Comparison of ENCODE assay signal across 8 cellular contexts in genomic region chr19:4814625-4815425, GRCh38. TPM values are rescaled to one million over a fixed set of nuclear protein-coding genes. Genes with fewer than 3 reads are reported as not detected.
DNase-seq lines count a peak whose midpoint lies in the region; ATAC-seq, FAIRE-seq and TF ChIP-seq lines count a peak whose summit lies in the region.

No MANE protein-coding gene starts in this region.

- SMC1A ChIA-PET in GM12878 (lab: Charles Lee; ENCODE audit: uncharacterized antibody, unreplicated experiment) = interaction anchor here (1.5 to 9.1 kb wide), 3 partner anchors 14 to 96 kb away, joined by 3 to 176 read pairs (median 30); no protein-coding TSS in a partner anchor

- no TSS peak for BruUV-seq in HCT116 (replicated peaks; lab: Mats Ljungman, UMichigan)
- BruUV-seq in GM12878 (replicated peaks; lab: Mats Ljungman, UMichigan) = TSS peak; percentile 37

- FAIRE-seq in GM12878 (lab: Jason Lieb, UNC) = peak; percentile 41

- peaks cover 0 to 1% (median 0%) of the 10 kb centered on the region in 8 donors for H3K9me3 Mint-ChIP-seq in CD4-positive, alpha-beta memory T cell
- no peaks in the 10 kb centered on the region for H3K9me3 Mint-ChIP-seq in natural killer cell

- H3K27ac ChIP-seq in CD4-positive, alpha-beta memory T cell (ENCODE audit: low read depth, low read length) = no peak overlapping the region
- peak overlapping the region; percentile 76 for H3K27ac ChIP-seq in HCT116 (ENCODE audit: low read depth, low read length)
- no peak overlapping the region for H3K27ac ChIP-seq in GM12878 (ENCODE audit: control insufficient read depth, insufficient read depth)

- no peaks in the 10 kb centered on the region for H4K20me1 ChIP-seq in HCT116 (ENCODE audit: insufficient read depth)
- H4K20me1 ChIP-seq in GM12878 (ENCODE audit: control insufficient read depth, insufficient read depth) = no peaks in the 10 kb centered on the region

- TF ChIP-seq EP300 in GM12878 (IDR thresholded peaks at IDR 0.05; ENCODE audit: borderline replicate concordance in 1 of 2, control insufficient read depth in 1 of 2, low read depth in 2 of 2, low read length in 2 of 2) = no peak

- no peak overlapping the region for H3K4me3 ChIP-seq in CD4-positive, alpha-beta memory T cell (ENCODE audit: low read length in 2 of 2)
- H3K4me3 ChIP-seq in HCT116 (replicated peaks in 1 of 2; ENCODE audit: low read depth in 1 of 2, low read length in 2 of 2) = no peak overlapping the region
- H3K4me3 ChIP-seq in GM12878 = no peak overlapping the region

- H3K9ac ChIP-seq in HCT116 (ENCODE audit: low read length) = no peak overlapping the region
- H3K9ac ChIP-seq in GM12878 (ENCODE audit: control insufficient read depth, insufficient read depth, low read length) = no peak overlapping the region

- peak overlapping the region in 4 of 7 donors; percentile 66 to 94 (median 92) for H3K27ac Mint-ChIP-seq in CD4-positive, alpha-beta memory T cell
- peak overlapping the region; percentile 10 to 73 for H3K27ac Mint-ChIP-seq in natural killer cell

- intact Hi-C loops in CD4-positive, alpha-beta memory T cell (cut with micrococcal nuclease) = loop anchor here (1.0 kb wide), 1 partner anchor 24 kb away; the partner anchor contains the start of gene FEM1A
- intact Hi-C loops in HCT116 (cut with micrococcal nuclease) = no loop called here
- intact Hi-C loops in GM12878 (cut with micrococcal nuclease; ENCODE audit: unreplicated experiment) = no loop called here
- intact Hi-C loops in natural killer cell (cut with micrococcal nuclease) = no loop called here
- intact Hi-C loops in posterior vena cava (cut with DNase I) = loop anchor here (5.0 to 10.0 kb wide), 3 partner anchors 37 to 220 kb away; no protein-coding TSS in a partner anchor

- DNase-seq in CD4-positive, alpha-beta memory T cell = no peak
- DNase-seq in HCT116 (ENCODE audit: low read depth, low spot score) (no peak), GM12878 (ENCODE audit: low read depth, low spot score) (no peak), natural killer cell (no peak), GF-D8 (lab: John Stamatoyannopoulos, UW) (no peak), DMS79 (lab: John Stamatoyannopoulos, UW) (no peak), posterior vena cava (ENCODE audit: low spot score) (no peak)

- CTCF ChIA-PET in CD4-positive, alpha-beta memory T cell (lab: Charles Lee; ENCODE audit: partially characterized antibody) = interaction anchor here (2.1 to 12.3 kb wide), 4 partner anchors 10 to 37 kb away, joined by 7 to 396 read pairs (median 74); partner anchors contain the start of genes FEM1A and TICAM1
- CTCF ChIA-PET in HCT116 (lab: Charles Lee) = interaction anchor here (2.5 to 3.3 kb wide), 2 partner anchors 37 to 97 kb away, joined by 10 to 21 read pairs; no protein-coding TSS in a partner anchor
- CTCF ChIA-PET in GM12878 (lab: Yijun Ruan, JAX) = interaction anchor here (8.3 to 11.0 kb wide), 3 partner anchors 12 to 98 kb away, joined by 148 to 346 read pairs (median 310); partner anchors contain the start of gene TICAM1

- in situ Hi-C loops in GM12878 (cut with MboI) = no loop called here

- WGBS in GM12878 (ENCODE audit: insufficient coverage, insufficient replicate concordance, low lambda C conversion rate, missing lambda C conversion rate) = 70% methylated on average over 7 of the region's 7 CpGs

- no peaks in the 10 kb centered on the region for H3K9me3 ChIP-seq in CD4-positive, alpha-beta memory T cell (ENCODE audit: control insufficient read depth in 1 of 2, low read length in 2 of 2)
- H3K9me3 ChIP-seq in HCT116 (ENCODE audit: control insufficient read depth in 1 of 2, insufficient read depth in 1 of 2, low read depth in 1 of 2, low read length in 2 of 2) (no peaks in the 10 kb centered on the region), GM12878 (replicated peaks; ENCODE audit: control insufficient read depth, insufficient read depth, low read length) (no peaks in the 10 kb centered on the region; the same call in 2 of the 3 replicates)

- POLR2A ChIA-PET in CD4-positive, alpha-beta memory T cell (lab: Charles Lee; ENCODE audit: partially characterized antibody) = no interaction called here
- POLR2A ChIA-PET in HCT116 (lab: Charles Lee) = no interaction called here
- POLR2A ChIA-PET in GM12878 (lab: Charles Lee) = interaction anchor here (0.6 to 1.1 kb wide), 3 partner anchors 15 to 179 kb away, joined by 4 to 7 read pairs (median 4); partner anchors contain the start of gene DPP9

- ATAC-seq in HCT116 = no peak
- ATAC-seq in GM12878 = no peak
- ATAC-seq in natural killer cell = no peak
- ATAC-seq in GM19395 (IDR thresholded peaks at IDR 0.05; ENCODE audit: unreplicated experiment) = no peak

- H3K36me3 Mint-ChIP-seq in CD4-positive, alpha-beta memory T cell = peaks cover 7 to 20% of the 10 kb centered on the region in 2 donors
- no peaks in the 10 kb centered on the region for H3K36me3 Mint-ChIP-seq in natural killer cell

- no peaks in the 10 kb centered on the region for H3K9me2 ChIP-seq in HCT116 (ENCODE audit: insufficient read depth)

- H3K27me3 ChIP-seq in CD4-positive, alpha-beta memory T cell (ENCODE audit: insufficient read depth, low read length) = no peaks in the 10 kb centered on the region
- H3K27me3 ChIP-seq in HCT116 (ENCODE audit: insufficient read depth, low read length) (no peaks in the 10 kb centered on the region), GM12878 (replicated peaks in 1 of 2; ENCODE audit: control insufficient read depth in 2 of 2, insufficient read depth in 2 of 2, low read length in 1 of 2) (no peaks in the 10 kb centered on the region)

- peaks cover 8% of the 10 kb centered on the region for H3K4me1 ChIP-seq in CD4-positive, alpha-beta memory T cell (ENCODE audit: insufficient read depth, low read length)
- H3K4me1 ChIP-seq in HCT116 (ENCODE audit: control insufficient read depth in 1 of 2, insufficient read depth in 2 of 2, low read length in 2 of 2) (peaks cover 21 to 55% of the 10 kb centered on the region in 2 experiments), GM12878 (ENCODE audit: control insufficient read depth, insufficient read depth, low read length) (peaks cover 14% of the 10 kb centered on the region)

- H2AFZ ChIP-seq in HCT116 (ENCODE audit: low read depth, low read length, poor library complexity, severe bottlenecking) (no peak overlapping the region), GM12878 (ENCODE audit: control insufficient read depth, low read depth, low read length) (no peak overlapping the region)

- TF ChIP-seq CTCF in HCT116 (IDR thresholded peaks at IDR 0.05 in 2 of 3, conservative IDR thresholded peaks at IDR 0.05 in 1 of 3; ENCODE audit: borderline replicate concordance in 1 of 3, insufficient read depth in 1 of 3, low read depth in 2 of 3, low read length in 2 of 3) = no peak
- TF ChIP-seq CTCF in GM12878 (IDR thresholded peaks at IDR 0.05 in 2 of 3, conservative IDR thresholded peaks at IDR 0.05 in 1 of 3; ENCODE audit: control insufficient read depth in 2 of 3, extremely low read depth in 1 of 3, insufficient read depth in 1 of 3, low read depth in 3 of 3, low read length in 3 of 3) = no peak
- TF ChIP-seq CTCF in natural killer cell (IDR thresholded peaks at IDR 0.05) = no peak

- RAD21 ChIA-PET in HCT116 (lab: Charles Lee; ENCODE audit: low non-redundant PET in 1 of 2, low total read pairs in 2 of 2, uncharacterized antibody in 2 of 2, unreplicated experiment in 2 of 2) (no interaction called here), GM12878 (lab: Charles Lee; ENCODE audit: unreplicated experiment) (interaction anchor here (6.9 to 7.2 kb wide), 2 partner anchors 37 to 98 kb away, joined by 158 to 176 read pairs; no protein-coding TSS in a partner anchor)

- TF ChIP-seq POLR2A in HCT116 (IDR thresholded peaks at IDR 0.05; ENCODE audit: borderline replicate concordance, extremely low read depth, insufficient read depth, insufficient read length) = no peak
- TF ChIP-seq POLR2A in GM12878 (IDR thresholded peaks at IDR 0.05; ENCODE audit: low read depth, low read length) = no peak

- no peaks in the 10 kb centered on the region for H3K27me3 Mint-ChIP-seq in CD4-positive, alpha-beta memory T cell
- H3K27me3 Mint-ChIP-seq in natural killer cell (ENCODE audit: low read depth in 2 of 2) = no peaks in the 10 kb centered on the region

- peaks cover 4% of the 10 kb centered on the region for H3K36me3 ChIP-seq in CD4-positive, alpha-beta memory T cell (ENCODE audit: insufficient read depth, low read length)
- H3K36me3 ChIP-seq in HCT116 (ENCODE audit: control insufficient read depth in 1 of 2, insufficient read depth in 2 of 2, low read length in 2 of 2) (peaks cover 0 to 25% of the 10 kb centered on the region in 2 experiments; a peak in 2 of 4 replicates), GM12878 (ENCODE audit: control insufficient read depth in 2 of 2, insufficient read depth in 2 of 2, low read length in 1 of 2) (peaks cover 5 to 25% of the 10 kb centered on the region in 2 experiments; a peak in 3 of 4 replicates)

- H3K4me2 ChIP-seq in HCT116 (ENCODE audit: low read length) (peak overlapping the region; percentile 63), GM12878 (ENCODE audit: control insufficient read depth, insufficient read depth) (peak overlapping the region; percentile 47; the same call in 1 of the 2 replicates)

- TF ChIP-seq RAD21 in HCT116 (IDR thresholded peaks at IDR 0.05; ENCODE audit: low read depth) (no peak), GM12878 (IDR thresholded peaks at IDR 0.05; ENCODE audit: insufficient read depth, low read depth, low read length) (no peak)

- peak overlapping the region in 3 of 8 donors; percentile 78 to 85 (median 78) for H3K4me3 Mint-ChIP-seq in CD4-positive, alpha-beta memory T cell
- peak overlapping the region; percentile 68 for H3K4me3 Mint-ChIP-seq in natural killer cell

- H3K79me2 ChIP-seq in HCT116 (ENCODE audit: insufficient read depth, low read length) (peaks cover 6% of the 10 kb centered on the region), GM12878 (ENCODE audit: control insufficient read depth, insufficient read depth, low read length) (no peaks in the 10 kb centered on the region)

- peaks cover 9 to 22% (median 13%) of the 10 kb centered on the region in 4 donors for H3K4me1 Mint-ChIP-seq in CD4-positive, alpha-beta memory T cell
- peaks cover 5 to 22% of the 10 kb centered on the region in 2 donors for H3K4me1 Mint-ChIP-seq in natural killer cell

RNA-seq across cellular contexts. Expression of gene TICAM1, which starts 16.7 kb away (rescaled TPM):
- total RNA-seq in CD4-positive, alpha-beta memory T cell = 10 to 100 TPM; 16.0 to 17.9 TPM
- polyA plus RNA-seq in CD4-positive, alpha-beta memory T cell = 10 to 100 TPM in 1 of 2 donors, 1 to 10 TPM in 1; 2.2 to 18.1 TPM
- 28.7 TPM for total RNA-seq in HCT116 (2021; ENCODE audit: unreplicated experiment)
- polyA plus RNA-seq in HCT116 (2012) = 30.0 and 33.1 TPM in 2 replicates
- total RNA-seq in GM12878 (2013; cell fraction: nucleolus; rRNA removed) = 18.2 and 19.6 TPM in 2 replicates
- 3.1 and 4.0 TPM in 2 replicates for total RNA-seq in GM12878 (2014; rRNA removed)
- 3.8 and 4.2 TPM in 2 replicates for total RNA-seq in GM12878 (2014; rRNA removed; fragmentation: Illumina TruSeq; extraction: Trizol)
- 31.1 and 32.0 TPM in 2 replicates for total RNA-seq in GM12878 (2021)
- polyA plus RNA-seq in GM12878 (2011; ENCODE audit: low read depth) = 5.8 TPM
- polyA plus RNA-seq in GM12878 (2011; rRNA removed) = 0.84 and 2.6 TPM in 2 replicates
- polyA plus RNA-seq in GM12878 (2011; cell fraction: cytosol; rRNA removed) = 5.2 and 7.1 TPM in 2 replicates
- polyA plus RNA-seq in GM12878 (2011; cell fraction: nucleus; rRNA removed) = 10.0 and 20.2 TPM in 2 replicates
- polyA plus RNA-seq in GM12878 (2012) = 19.8 and 26.3 TPM in 2 replicates
- polyA plus RNA-seq in GM12878 (2014; fragmentation: Illumina TruSeq; extraction: Trizol) = 2.7 and 6.4 TPM in 2 replicates
- polyA plus RNA-seq in GM12878 (2014; fragmentation: Nextera tagmentation; extraction: Ambion mirVana) = under 1 TPM; 0.31 to 0.99 TPM
- 14.1 and 19.3 TPM in 2 replicates for polyA plus RNA-seq in GM12878 (2014; rRNA removed)
- 10 to 100 TPM; 19.5 to 21.3 TPM for polyA plus RNA-seq in GM12878 (2016; fragmentation: Nextera tagmentation; extraction: Ambion mirVana)
- polyA minus RNA-seq in GM12878 (2011; rRNA and poly(A)+ RNA removed) = 2.0 and 4.6 TPM in 2 replicates
- 8.5 and 12.0 TPM in 2 replicates for polyA minus RNA-seq in GM12878 (2011; cell fraction: cytosol; rRNA and poly(A)+ RNA removed)
- polyA minus RNA-seq in GM12878 (2011; cell fraction: nucleus; rRNA and poly(A)+ RNA removed) = 2.3 and 5.7 TPM in 2 replicates
- total RNA-seq in natural killer cell = 10 to 100 TPM; 22.6 to 24.8 (median 22.7) TPM
- 10 to 100 TPM in 1 of 2 donors, 1 to 10 TPM in 1; 7.6 to 13.2 TPM for total RNA-seq in posterior vena cava

RNA-seq across cellular contexts. Expression of gene FEM1A, which starts 23.3 kb away (rescaled TPM):
- 10 to 100 TPM; 16.7 TPM for total RNA-seq in CD4-positive, alpha-beta memory T cell
- 1 to 10 TPM; 1.3 to 3.1 TPM for polyA plus RNA-seq in CD4-positive, alpha-beta memory T cell
- total RNA-seq in HCT116 (2021; ENCODE audit: unreplicated experiment) = 17.7 TPM
- 2.2 and 3.1 TPM in 2 replicates for polyA plus RNA-seq in HCT116 (2012)
- total RNA-seq in GM12878 (2013; cell fraction: nucleolus; rRNA removed) = 8.5 and 10.8 TPM in 2 replicates
- total RNA-seq in GM12878 (2014; rRNA removed) = 14.0 and 17.4 TPM in 2 replicates
- 5.7 and 6.9 TPM in 2 replicates for total RNA-seq in GM12878 (2014; rRNA removed; fragmentation: Illumina TruSeq; extraction: Trizol)
- 14.3 and 15.0 TPM in 2 replicates for total RNA-seq in GM12878 (2021)
- 0.29 TPM for polyA plus RNA-seq in GM12878 (2011; ENCODE audit: low read depth)
- polyA plus RNA-seq in GM12878 (2011; rRNA removed) = 1.6 and 3.0 TPM in 2 replicates
- polyA plus RNA-seq in GM12878 (2011; cell fraction: cytosol; rRNA removed) = 3.7 and 5.4 TPM in 2 replicates
- 8.4 TPM in 2 replicates for polyA plus RNA-seq in GM12878 (2011; cell fraction: nucleus; rRNA removed)
- polyA plus RNA-seq in GM12878 (2012) = 0.85 and 1.00 TPM in 2 replicates
- 3.5 and 4.7 TPM in 2 replicates for polyA plus RNA-seq in GM12878 (2014; fragmentation: Illumina TruSeq; extraction: Trizol)
- polyA plus RNA-seq in GM12878 (2014; fragmentation: Nextera tagmentation; extraction: Ambion mirVana) = under 1 TPM; 0.27 to 0.31 TPM
- 9.1 and 10.7 TPM in 2 replicates for polyA plus RNA-seq in GM12878 (2014; rRNA removed)
- 1 to 10 TPM; 2.4 to 2.7 TPM for polyA plus RNA-seq in GM12878 (2016; fragmentation: Nextera tagmentation; extraction: Ambion mirVana)
- 5.5 and 9.7 TPM in 2 replicates for polyA minus RNA-seq in GM12878 (2011; rRNA and poly(A)+ RNA removed)
- polyA minus RNA-seq in GM12878 (2011; cell fraction: cytosol; rRNA and poly(A)+ RNA removed) = 3.2 and 5.0 TPM in 2 replicates
- 6.6 and 12.1 TPM in 2 replicates for polyA minus RNA-seq in GM12878 (2011; cell fraction: nucleus; rRNA and poly(A)+ RNA removed)
- 10 to 100 TPM; 11.0 to 13.9 (median 13.7) TPM for total RNA-seq in natural killer cell
- 1 to 10 TPM; 7.7 to 9.1 TPM for total RNA-seq in posterior vena cava

RNA-seq across cellular contexts. Expression of gene PLIN3, which starts 52.6 kb away (rescaled TPM):
- 10 to 100 TPM; 16.0 to 18.2 TPM for total RNA-seq in CD4-positive, alpha-beta memory T cell
- 10 to 100 TPM; 30.1 to 50.1 TPM for polyA plus RNA-seq in CD4-positive, alpha-beta memory T cell
- 207 TPM for total RNA-seq in HCT116 (2021; ENCODE audit: unreplicated experiment)
- polyA plus RNA-seq in HCT116 (2012) = 219 and 273 TPM in 2 replicates
- 35.0 and 37.9 TPM in 2 replicates for total RNA-seq in GM12878 (2013; cell fraction: nucleolus; rRNA removed)
- total RNA-seq in GM12878 (2014; rRNA removed) = 61.9 and 69.9 TPM in 2 replicates
- total RNA-seq in GM12878 (2014; rRNA removed; fragmentation: Illumina TruSeq; extraction: Trizol) = 33.7 and 35.4 TPM in 2 replicates
- 69.6 and 73.6 TPM in 2 replicates for total RNA-seq in GM12878 (2021)
- polyA plus RNA-seq in GM12878 (2011; ENCODE audit: low read depth) = 23.2 TPM
- 44.8 and 71.4 TPM in 2 replicates for polyA plus RNA-seq in GM12878 (2011; rRNA removed)
- 105 and 137 TPM in 2 replicates for polyA plus RNA-seq in GM12878 (2011; cell fraction: cytosol; rRNA removed)
- polyA plus RNA-seq in GM12878 (2011; cell fraction: nucleus; rRNA removed) = 38.9 and 47.7 TPM in 2 replicates
- 73.5 and 75.8 TPM in 2 replicates for polyA plus RNA-seq in GM12878 (2012)
- 17.4 and 27.2 TPM in 2 replicates for polyA plus RNA-seq in GM12878 (2014; fragmentation: Illumina TruSeq; extraction: Trizol)
- 10 to 100 TPM in 1 of 2 experiments, 1 to 10 TPM in 1; 7.7 to 19.0 TPM for polyA plus RNA-seq in GM12878 (2014; fragmentation: Nextera tagmentation; extraction: Ambion mirVana)
- polyA plus RNA-seq in GM12878 (2014; rRNA removed) = 67.0 and 77.5 TPM in 2 replicates
- 10 to 100 TPM; 66.7 to 68.2 TPM for polyA plus RNA-seq in GM12878 (2016; fragmentation: Nextera tagmentation; extraction: Ambion mirVana)
- polyA minus RNA-seq in GM12878 (2011; rRNA and poly(A)+ RNA removed) = 52.7 and 125 TPM in 2 replicates
- 55.9 and 62.5 TPM in 2 replicates for polyA minus RNA-seq in GM12878 (2011; cell fraction: cytosol; rRNA and poly(A)+ RNA removed)
- 34.0 and 44.7 TPM in 2 replicates for polyA minus RNA-seq in GM12878 (2011; cell fraction: nucleus; rRNA and poly(A)+ RNA removed)
- 10 to 100 TPM; 26.6 to 28.7 (median 28.3) TPM for total RNA-seq in natural killer cell
- 10 to 100 TPM; 56.6 to 88.6 TPM for total RNA-seq in posterior vena cava

Comparison
In these comparisons a context has a peak if more than half of its experiments do, and no peak if none do; other contexts are left out.
1. intact Hi-C loops: an anchor here in CD4-positive, alpha-beta memory T cell (1.0 kb wide) and posterior vena cava (5.0 to 10.0 kb wide); none called in HCT116, GM12878 and natural killer cell.